Comparison of ENCODE assay signal across 8 cellular contexts in the genomic region with DNA sequence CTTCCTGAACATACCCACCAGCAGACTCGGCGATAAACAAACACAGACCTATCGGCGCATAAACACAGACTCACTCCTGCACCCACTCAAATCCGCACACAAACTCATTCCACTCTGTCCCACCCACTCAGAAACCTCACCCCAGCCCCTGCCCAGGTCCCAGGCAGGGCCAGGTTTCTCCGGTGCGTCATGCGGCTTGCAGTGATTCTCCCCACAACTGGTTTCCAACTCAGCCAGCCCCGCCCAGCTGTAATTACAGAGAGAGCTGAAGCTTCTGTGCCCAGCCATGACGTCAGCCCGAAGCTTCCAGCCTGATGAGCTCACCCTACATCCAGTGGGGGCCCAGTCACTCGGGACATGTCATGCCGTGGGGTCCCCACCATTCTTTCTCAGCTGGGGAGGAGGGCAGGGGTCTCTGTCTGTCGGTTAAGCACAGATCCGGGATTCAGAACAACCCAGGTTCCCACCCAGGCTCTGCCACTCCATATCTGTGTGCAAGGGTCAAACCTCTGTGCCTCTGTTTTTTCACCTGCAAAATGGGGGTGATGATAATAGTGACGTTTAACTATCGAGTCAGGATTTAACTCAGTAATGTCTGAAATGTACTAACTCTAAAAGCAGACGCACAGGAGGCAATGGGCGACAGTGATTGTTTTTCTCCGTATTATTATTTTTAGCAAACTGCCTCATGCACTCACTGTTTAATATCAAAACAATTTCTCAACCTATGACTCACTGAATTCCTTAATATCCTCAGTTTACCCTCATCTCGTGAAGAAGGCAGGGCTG. TPM values are rescaled to one million over a fixed set of nuclear protein-coding genes. Genes with fewer than 3 reads are reported as not detected.
A peak's percentile ranks its signal among the peaks of the same experiment; 100 is the strongest.
DNase-seq lines count a peak whose midpoint lies in the region; ATAC-seq, FAIRE-seq and TF ChIP-seq lines count a peak whose summit lies in the region.

No MANE protein-coding gene starts in this region.

- H3F3A ChIP-seq in neural progenitor cell (ENCODE audit: low read depth), result no peaks in the 10 kb centered on the region

- H3K36me3 Mint-ChIP-seq in neural progenitor cell, result no peaks in the 10 kb centered on the region
- H3K36me3 Mint-ChIP-seq in T-helper 17 cell (ENCODE audit: low read depth), result no peaks in the 10 kb centered on the region

- H4K20me1 ChIP-seq in fibroblast of lung (ENCODE audit: control insufficient read depth, extremely low read depth, insufficient read depth, low read length) (no peaks in the 10 kb centered on the region), neural progenitor cell (ENCODE audit: low read depth) (no peaks in the 10 kb centered on the region)

- H3K27me3 ChIP-seq in Panc1 (ENCODE audit: control insufficient read depth, insufficient read depth, low read length), result peaks cover 2% of the 10 kb centered on the region; the same call in 1 of the 2 replicates
- H3K27me3 ChIP-seq in fibroblast of lung (ENCODE audit: control insufficient read depth, insufficient read depth, low read length), result peaks cover 5% of the 10 kb centered on the region
- H3K27me3 ChIP-seq in neural progenitor cell, result peaks cover 20% of the 10 kb centered on the region

- ATAC-seq in Panc1 (peak; percentile 59), GM21723 (IDR thresholded peaks at IDR 0.05; ENCODE audit: unreplicated experiment) (no peak), T-helper 17 cell (no peak), GM19023 (IDR thresholded peaks at IDR 0.05; ENCODE audit: unreplicated experiment) (no peak)

- intact Hi-C loops in Panc1 (cut with micrococcal nuclease; ENCODE audit: unreplicated experiment), result no loop called here

- H3K9me3 ChIP-seq in Panc1 (ENCODE audit: control insufficient read depth, insufficient read depth, low read depth, low read length) (no peaks in the 10 kb centered on the region), fibroblast of lung (ENCODE audit: control insufficient read depth, insufficient read depth, low read depth, low read length) (no peaks in the 10 kb centered on the region), neural progenitor cell (ENCODE audit: low read depth) (no peaks in the 10 kb centered on the region), T-helper 17 cell (ENCODE audit: control insufficient read depth, low read length, poor library complexity, severe bottlenecking) (no peaks in the 10 kb centered on the region)

- BruUV-seq in Panc1 (replicated peaks; lab: Mats Ljungman, UMichigan), result no TSS peak

- no peak for TF ChIP-seq POLR2A in H54 (IDR thresholded peaks at IDR 0.05; ENCODE audit: low read depth, low read length)

- no peaks in the 10 kb centered on the region for H3K9me3 Mint-ChIP-seq in neural progenitor cell

- H3K27ac Mint-ChIP-seq in neural progenitor cell (no peak overlapping the region), T-helper 17 cell (no peak overlapping the region)

- DNase-seq in H54 (ENCODE audit: insufficient read length, low spot score) (peak; percentile 76), Panc1 (ENCODE audit: low read depth, low spot score) (peak; percentile 56), fibroblast of lung (ENCODE audit: low read depth in 2 of 2) (peak; percentile 94 to 95), neural progenitor cell (ENCODE audit: low spot score) (peak; percentile 60), T-helper 17 cell (no peak)
- no peak for DNase-seq in stimulated activated CD4-positive, alpha-beta T cell treated with anti-CD3 and anti-CD28 coated beads, Interleukin-12 subunit alpha, Interleukin-12 subunit beta, amount 100 ng/mL, for 4 hours

- CTCF ChIA-PET in Panc1 (lab: Charles Lee), result no interaction called here

- peaks cover 29% of the 10 kb centered on the region for H3K27me3 Mint-ChIP-seq in neural progenitor cell (ENCODE audit: insufficient read depth, low read depth)
- peaks cover 35% of the 10 kb centered on the region for H3K27me3 Mint-ChIP-seq in T-helper 17 cell

- POLR2A ChIA-PET in Panc1 (lab: Charles Lee), result no interaction called here

- peak overlapping the region; percentile 67 for H3K4me2 ChIP-seq in fibroblast of lung (ENCODE audit: extremely low read depth, insufficient read depth, low read length)
- no peak overlapping the region for H3K4me2 ChIP-seq in neural progenitor cell

- H3K9ac ChIP-seq in fibroblast of lung (ENCODE audit: insufficient read depth, low read length), result no peak overlapping the region
- no peak overlapping the region for H3K9ac ChIP-seq in neural progenitor cell

- peaks cover 16% of the 10 kb centered on the region for H3K4me1 ChIP-seq in Panc1 (ENCODE audit: control insufficient read depth, insufficient read depth, low read length)
- peaks cover 17% of the 10 kb centered on the region for H3K4me1 ChIP-seq in fibroblast of lung (ENCODE audit: control insufficient read depth, extremely low read depth, insufficient read depth, low read length)
- H3K4me1 ChIP-seq in neural progenitor cell, result peaks cover 21% of the 10 kb centered on the region

- H3K36me3 ChIP-seq in Panc1 (ENCODE audit: control insufficient read depth, insufficient read depth, low read length), result no peaks in the 10 kb centered on the region
- no peaks in the 10 kb centered on the region for H3K36me3 ChIP-seq in fibroblast of lung (ENCODE audit: control insufficient read depth, insufficient read depth, low read length)
- H3K36me3 ChIP-seq in neural progenitor cell, result no peaks in the 10 kb centered on the region

- no peak for FAIRE-seq in H54 (lab: Jason Lieb, UNC)

- H3K79me2 ChIP-seq in fibroblast of lung (ENCODE audit: control insufficient read depth, insufficient read depth, low read length) (peaks cover 3% of the 10 kb centered on the region), neural progenitor cell (ENCODE audit: low read depth) (no peaks in the 10 kb centered on the region)

- H3K4me1 Mint-ChIP-seq in neural progenitor cell (peaks cover 46% of the 10 kb centered on the region), T-helper 17 cell (no peaks in the 10 kb centered on the region)

- H3K4me3 ChIP-seq in Panc1 (ENCODE audit: low read depth in 2 of 2, low read length in 2 of 2) (peak overlapping the region; percentile 27 to 65), fibroblast of lung (replicated peaks in 1 of 4; ENCODE audit: control extremely low read depth in 1 of 4, insufficient read depth in 1 of 4, low read depth in 3 of 4, low read length in 4 of 4) (peak overlapping the region in 2 of 4 experiments; percentile 15 to 55), neural progenitor cell (no peak overlapping the region)

- H3K4me3 Mint-ChIP-seq in neural progenitor cell, result no peak overlapping the region
- no peak overlapping the region for H3K4me3 Mint-ChIP-seq in T-helper 17 cell

- in situ Hi-C loops in Panc1 (cut with HindIII; ENCODE audit: low pct_unique_long_range_greater_than_20kb, low sequenced_read_pairs), result no loop called here

- TF ChIP-seq CTCF in Panc1 (IDR thresholded peaks at IDR 0.05) (no peak), fibroblast of lung (conservative IDR thresholded peaks at IDR 0.05 in 1 of 2, IDR thresholded peaks at IDR 0.05 in 1 of 2; ENCODE audit: low read depth in 1 of 2, low read length in 2 of 2) (no peak), neural progenitor cell (IDR thresholded peaks at IDR 0.05) (no peak)

- H2AFZ ChIP-seq in fibroblast of lung (ENCODE audit: low read length) (peak overlapping the region; percentile 77), neural progenitor cell (replicated peaks) (no peak overlapping the region)

- H3K27ac ChIP-seq in Panc1 (ENCODE audit: low read length) (no peak overlapping the region), fibroblast of lung (ENCODE audit: insufficient read depth, low read length) (peak overlapping the region; percentile 33), neural progenitor cell (no peak overlapping the region)

RNA-seq across cellular contexts. Expression of a gene that starts 2.3 kb away (rescaled TPM):
- total RNA-seq in Panc1 (2021; ENCODE audit: unreplicated experiment) (2.0 TPM), fibroblast of lung (21.3 and 23.8 TPM in 2 replicates), neural progenitor cell (ENCODE audit: low replicate concordance) (not detected in 2 replicates), T-helper 17 cell (not detected)
- polyA plus RNA-seq in Panc1 (2012; ENCODE audit: insufficient read length), result 0.57 TPM
- polyA plus RNA-seq in fibroblast of lung, result 23.5 and 42.4 TPM in 2 replicates
- polyA plus RNA-seq in fibroblast of lung (2012), result 14.5 and 24.2 TPM in 2 replicates
- 21.7 and 24.2 TPM in 2 replicates for polyA minus RNA-seq in fibroblast of lung (ENCODE audit: low replicate concordance)

Comparison
In these comparisons a context has a peak if more than half of its experiments do, and no peak if none do; other contexts are left out.
1. DNase-seq: peak in H54 (single experiment), Panc1 (single experiment), fibroblast of lung (2 of 2) and neural progenitor cell (single experiment); none in T-helper 17 cell (0 of 3) and stimulated activated CD4-positive, alpha-beta T cell treated with anti-CD3 and anti-CD28 coated beads, Interleukin-12 subunit alpha, Interleukin-12 subunit beta, amount 100 ng/mL, for 4 hours (single experiment).